ENCODE assay signal across 18 cellular contexts in genomic region chr7:123625254-123625653, GRCh38. TPM values are rescaled to one million over a fixed set of nuclear protein-coding genes. Genes with fewer than 3 reads are reported as not detected.
"Had no signal": no experiment of that assay in that cellular context is flagged by ENCODE, and none has a peak within 500 bp of the region (broad histone marks: within the 10 kb centered on the region; RNA-seq: fewer than 3 reads in every experiment).

No MANE protein-coding gene starts in this region.

- H3K4me3 ChIP-seq: adrenal gland, SJCRH30 had no signal

- H3K9me3 ChIP-seq: adrenal gland, SJCRH30, SK-N-SH had no signal

- H3K9me3 Mint-ChIP-seq: activated CD8-positive, alpha-beta T cell treated with anti-CD3 and anti-CD28 coated beads for 36 hours; activated naive CD8-positive, alpha-beta T cell treated with anti-CD3 and anti-CD28 coated beads, Interleukin-2, amount 10 ng/mL, durations not matched to agents 7 days and 5 days; activated T-cell treated with anti-CD3 and anti-CD28 coated beads, Interleukin-2, amount 50 U/mL, for 72 hours; T-helper 2 cell treated with Interferon-gamma antibody and Interleukin-4, amounts not matched to agents 5 μg/mL and 100 μg/mL, for 36 hours had no signal

- ATAC-seq: Panc1 had no signal

- H3K36me3 Mint-ChIP-seq: activated naive CD8-positive, alpha-beta T cell treated with anti-CD3 and anti-CD28 coated beads, Interleukin-2, amount 10 ng/mL, durations not matched to agents 7 days and 5 days had no signal

- H3K9ac ChIP-seq: SK-N-SH had no signal

- H3K4me1 ChIP-seq: adrenal gland, SJCRH30 had no signal

- H3K9me2 ChIP-seq: SK-N-SH had no signal

- DNase-seq: NCI-H1105 treated with DMSO at 0.1 percent for 48 hours, NCI-H1436 treated with DMSO at 0.1 percent for 48 hours, NCI-H187, NCI-H2081 treated with DMSO at 0.1 percent for 48 hours, NCI-H446, NCI-H524, NCI-H748 treated with DMSO at 0.1 percent for 48 hours, SW 1271 had no signal

- H3K27me3 ChIP-seq: adrenal gland, SJCRH30 had no signal

- H3K36me3 ChIP-seq: adrenal gland, SJCRH30 had no signal

- H3K4me3 Mint-ChIP-seq: activated CD8-positive, alpha-beta T cell treated with anti-CD3 and anti-CD28 coated beads for 36 hours; activated naive CD8-positive, alpha-beta T cell treated with anti-CD3 and anti-CD28 coated beads, Interleukin-2, amount 10 ng/mL, durations not matched to agents 7 days and 5 days; activated T-cell treated with anti-CD3 and anti-CD28 coated beads, Interleukin-2, amount 50 U/mL, for 72 hours; T-helper 2 cell treated with Interferon-gamma antibody and Interleukin-4, amounts not matched to agents 5 μg/mL and 100 μg/mL, for 36 hours had no signal

- H3K27ac Mint-ChIP-seq: activated CD8-positive, alpha-beta T cell treated with anti-CD3 and anti-CD28 coated beads for 36 hours; activated naive CD8-positive, alpha-beta T cell treated with anti-CD3 and anti-CD28 coated beads, Interleukin-2, amount 10 ng/mL, durations not matched to agents 7 days and 5 days; activated T-cell treated with anti-CD3 and anti-CD28 coated beads, Interleukin-2, amount 50 U/mL, for 72 hours; T-helper 2 cell treated with Interferon-gamma antibody and Interleukin-4, amounts not matched to agents 5 μg/mL and 100 μg/mL, for 36 hours had no signal

- H3K4me2 ChIP-seq: SK-N-SH had no signal

- H3K27ac ChIP-seq: adrenal gland, RWPE1, SJCRH30 had no signal

RNA-seq across cellular contexts. Expression of gene ASB15, which starts 23.6 kb away (rescaled TPM):
- total RNA-seq: activated CD8-positive, alpha-beta T cell treated with anti-CD3 and anti-CD28 coated beads for 36 hours; activated naive CD8-positive, alpha-beta T cell treated with anti-CD3 and anti-CD28 coated beads, Interleukin-2, amount 10 ng/mL, durations not matched to agents 7 days and 5 days; activated T-cell treated with anti-CD3 and anti-CD28 coated beads, Interleukin-2, amount 50 U/mL, for 72 hours; adrenal gland; SJCRH30; T-helper 1 cell treated with Interleukin-12 subunit alpha and Interleukin-12 subunit beta and Interleukin-4 antibody, amounts not matched to agents 30 ng/mL and 1 ng/mL, for 36 hours had no signal
- polyA plus RNA-seq: adrenal gland, SK-N-SH had no signal

RNA-seq across cellular contexts. Expression of gene LMOD2, which starts 30.4 kb away (rescaled TPM):
- total RNA-seq: activated CD8-positive, alpha-beta T cell treated with anti-CD3 and anti-CD28 coated beads for 36 hours; activated naive CD8-positive, alpha-beta T cell treated with anti-CD3 and anti-CD28 coated beads, Interleukin-2, amount 10 ng/mL, durations not matched to agents 7 days and 5 days; activated T-cell treated with anti-CD3 and anti-CD28 coated beads, Interleukin-2, amount 50 U/mL, for 72 hours; T-helper 1 cell treated with Interleukin-12 subunit alpha and Interleukin-12 subunit beta and Interleukin-4 antibody, amounts not matched to agents 30 ng/mL and 1 ng/mL, for 36 hours had no signal
- polyA plus RNA-seq: SK-N-SH had no signal
